In the genomic region with DNA sequence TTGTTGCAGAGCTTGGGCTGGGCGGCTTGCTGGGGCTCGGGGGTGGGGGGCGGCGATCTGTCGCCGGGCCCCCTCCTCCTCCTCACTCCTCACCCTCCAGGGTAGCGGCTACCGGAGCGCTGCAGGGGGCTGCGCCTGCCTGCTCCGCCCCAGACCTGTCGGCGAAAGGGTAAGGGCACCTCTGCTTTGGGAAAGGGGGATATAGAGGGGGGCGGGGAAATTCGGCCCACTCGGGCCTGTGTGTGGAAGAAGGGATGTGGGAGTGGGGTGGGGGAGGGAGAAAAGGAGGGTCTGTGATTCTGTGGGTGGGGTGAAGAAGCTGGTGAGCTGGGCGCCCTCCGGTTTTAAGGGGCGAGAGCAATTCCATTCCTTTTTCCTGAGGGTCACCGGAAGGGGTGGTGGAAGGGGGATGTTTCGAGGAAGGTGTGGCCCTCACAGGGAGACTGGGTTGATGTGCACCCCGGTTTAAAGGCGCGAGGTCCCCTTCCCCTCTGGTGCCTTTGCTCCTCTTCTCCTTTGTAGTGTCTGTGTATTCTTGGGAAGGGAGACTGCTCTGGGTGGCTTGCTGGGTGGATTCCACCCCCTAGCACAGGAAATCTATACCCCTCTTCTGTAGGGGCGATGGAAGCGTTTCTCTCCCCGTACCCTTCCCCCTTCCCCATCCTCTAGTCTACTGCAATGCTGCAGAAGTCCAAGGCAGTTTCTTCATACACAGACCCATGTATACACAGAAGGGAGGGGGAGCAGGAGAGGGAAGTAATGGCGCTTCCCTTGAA, we compare ENCODE assay signal across 8 cellular contexts. TPM values are rescaled to one million over a fixed set of nuclear protein-coding genes. Genes with fewer than 3 reads are reported as not detected.
DNase-seq lines count a peak whose midpoint lies in the region; ATAC-seq, FAIRE-seq and TF ChIP-seq lines count a peak whose summit lies in the region.

No MANE protein-coding gene starts in this region.

- peaks cover 53% of the 10 kb centered on the region for H3K79me2 ChIP-seq in neural cell (replicated peaks; ENCODE audit: insufficient read depth, low read length)

- H3K4me3 ChIP-seq in CD8-positive, alpha-beta T cell (ENCODE audit: low read depth, low read length) = peak overlapping the region; percentile 77
- H3K4me3 ChIP-seq in NB4 (ENCODE audit: low read depth, low read length) (peak overlapping the region; percentile 94), fibroblast of the aortic adventitia (ENCODE audit: low read depth, low read length) (peak overlapping the region; percentile 93), neural cell (ENCODE audit: low read length) (peak overlapping the region; percentile 74)

- H4K20me1 ChIP-seq in neural cell (ENCODE audit: insufficient read depth) = peaks cover 30% of the 10 kb centered on the region

- peak in 3 of 7 experiments; percentile 6 to 11 (median 10) for DNase-seq in CD8-positive, alpha-beta T cell
- DNase-seq in NB4 (ENCODE audit: low read depth) (peak; percentile 80), fibroblast of the aortic adventitia (ENCODE audit: low read depth) (no peak), COR-L47 (lab: John Stamatoyannopoulos, UW) (no peak), RCC 7860 (ENCODE audit: low spot score) (no peak)
- peak; percentile 50 for DNase-seq in activated CD8-positive, alpha-beta memory T cell treated with anti-CD3 and anti-CD28 coated beads, Interleukin-2, amount 10 ng/mL, durations not matched to agents 7 days and 5 days

- H2AFZ ChIP-seq in neural cell (ENCODE audit: low read depth, low read length) = peak overlapping the region; percentile 65

- H3K4me2 ChIP-seq in neural cell (ENCODE audit: low read length) = peak overlapping the region; percentile 86

- no peaks in the 10 kb centered on the region for H3K9me2 ChIP-seq in neural cell (ENCODE audit: insufficient read depth, low read length)

- peak overlapping the region; percentile 93 for H3K4me3 Mint-ChIP-seq in CD8-positive, alpha-beta T cell
- H3K4me3 Mint-ChIP-seq in activated CD8-positive, alpha-beta memory T cell treated with anti-CD3 and anti-CD28 coated beads, Interleukin-2, amount 10 ng/mL, durations not matched to agents 7 days and 5 days = peak overlapping the region; percentile 93

- H3K27me3 Mint-ChIP-seq in CD8-positive, alpha-beta T cell (ENCODE audit: low read depth) = no peaks in the 10 kb centered on the region
- H3K27me3 Mint-ChIP-seq in activated CD8-positive, alpha-beta memory T cell treated with anti-CD3 and anti-CD28 coated beads, Interleukin-2, amount 10 ng/mL, durations not matched to agents 7 days and 5 days = no peaks in the 10 kb centered on the region

- intact Hi-C loops in CD8-positive, alpha-beta T cell (cut with DNase I, micrococcal nuclease) = loop anchor here (1.0 to 5.0 kb wide), 7 partner anchors 20 to 226 kb away; partner anchors contain the start of genes TP53I13 (in 2 of the 2), ABHD15 (in 1 of the 2) and NUFIP2 (in 1 of the 2)

- peak; percentile 27 for ATAC-seq in CD8-positive, alpha-beta T cell
- ATAC-seq in GM21515 (IDR thresholded peaks at IDR 0.05; ENCODE audit: unreplicated experiment) = peak; percentile 2
- peak; percentile 22 for ATAC-seq in activated CD8-positive, alpha-beta memory T cell treated with anti-CD3 and anti-CD28 coated beads, Interleukin-2, amount 10 ng/mL, durations not matched to agents 7 days and 5 days

- no peaks in the 10 kb centered on the region for H3K9me3 ChIP-seq in CD8-positive, alpha-beta T cell (ENCODE audit: low read length)
- no peaks in the 10 kb centered on the region for H3K9me3 ChIP-seq in neural cell (ENCODE audit: low read length)

- no peak for TF ChIP-seq RAD21 in neural cell (conservative IDR thresholded peaks at IDR 0.05)

- peak overlapping the region; percentile 94 for H3K27ac Mint-ChIP-seq in CD8-positive, alpha-beta T cell
- peak overlapping the region; percentile 92 for H3K27ac Mint-ChIP-seq in activated CD8-positive, alpha-beta memory T cell treated with anti-CD3 and anti-CD28 coated beads, Interleukin-2, amount 10 ng/mL, durations not matched to agents 7 days and 5 days

- peak overlapping the region; percentile 99 for H3K9ac ChIP-seq in neural cell (ENCODE audit: low read length)

- TF ChIP-seq POLR2A in NB4 (IDR thresholded peaks at IDR 0.05; ENCODE audit: extremely low read depth, insufficient read length) = no peak

- peaks cover 15% of the 10 kb centered on the region for H3K36me3 Mint-ChIP-seq in CD8-positive, alpha-beta T cell
- H3K36me3 Mint-ChIP-seq in activated CD8-positive, alpha-beta memory T cell treated with anti-CD3 and anti-CD28 coated beads, Interleukin-2, amount 10 ng/mL, durations not matched to agents 7 days and 5 days = peaks cover 14% of the 10 kb centered on the region

- no peak for TF ChIP-seq CTCF in CD8-positive, alpha-beta T cell (IDR thresholded peaks at IDR 0.05)
- no peak for TF ChIP-seq CTCF in NB4 (IDR thresholded peaks at IDR 0.05; ENCODE audit: low read depth, low read length)
- no peak for TF ChIP-seq CTCF in fibroblast of the aortic adventitia (IDR thresholded peaks at IDR 0.05; ENCODE audit: insufficient read depth, low read length)
- TF ChIP-seq CTCF in neural cell (IDR thresholded peaks at IDR 0.05; ENCODE audit: poor library complexity, severe bottlenecking) = no peak

- CTCF ChIA-PET in CD8-positive, alpha-beta T cell (lab: Charles Lee) = no interaction called here
- CTCF ChIA-PET in activated CD8-positive, alpha-beta memory T cell treated with anti-CD3 and anti-CD28 coated beads, Interleukin-2, amount 10 ng/mL, durations not matched to agents 7 days and 5 days (lab: Charles Lee) = interaction anchor here (1.1 to 1.6 kb wide), 3 partner anchors 21 to 539 kb away, joined by 3 to 5 read pairs (median 4); partner anchors contain the start of gene SSH2

- no peak for TF ChIP-seq EP300 in neural cell (conservative IDR thresholded peaks at IDR 0.05; ENCODE audit: poor library complexity, severe bottlenecking)

- no peak for FAIRE-seq in RCC 7860 (lab: Jason Lieb, UNC)

- no peaks in the 10 kb centered on the region for H3F3A ChIP-seq in neural cell (ENCODE audit: insufficient read depth, low read length, poor library complexity, severe bottlenecking)

- peaks cover 22% of the 10 kb centered on the region for H3K4me1 ChIP-seq in CD8-positive, alpha-beta T cell (ENCODE audit: insufficient read depth, low read length)

- no peaks in the 10 kb centered on the region for H3K36me3 ChIP-seq in CD8-positive, alpha-beta T cell (ENCODE audit: insufficient read depth, low read length)
- H3K36me3 ChIP-seq in neural cell (ENCODE audit: insufficient read depth, low read length) = no peaks in the 10 kb centered on the region

- no peaks in the 10 kb centered on the region for H3K9me3 Mint-ChIP-seq in CD8-positive, alpha-beta T cell
- no peaks in the 10 kb centered on the region for H3K9me3 Mint-ChIP-seq in activated CD8-positive, alpha-beta memory T cell treated with anti-CD3 and anti-CD28 coated beads, Interleukin-2, amount 10 ng/mL, durations not matched to agents 7 days and 5 days (ENCODE audit: low read depth)

- H3K4me1 Mint-ChIP-seq in CD8-positive, alpha-beta T cell (ENCODE audit: low read depth) = peaks cover 41% of the 10 kb centered on the region
- peaks cover 41% of the 10 kb centered on the region for H3K4me1 Mint-ChIP-seq in activated CD8-positive, alpha-beta memory T cell treated with anti-CD3 and anti-CD28 coated beads, Interleukin-2, amount 10 ng/mL, durations not matched to agents 7 days and 5 days

- POLR2A ChIA-PET in CD8-positive, alpha-beta T cell (lab: Charles Lee) = interaction anchor here (1.2 kb wide), 1 partner anchor 175 kb away, joined by 4 read pairs; the partner anchor contains the start of gene ABHD15

- H3K27me3 ChIP-seq in CD8-positive, alpha-beta T cell (ENCODE audit: insufficient read depth, low read length) = no peaks in the 10 kb centered on the region
- H3K27me3 ChIP-seq in neural cell (ENCODE audit: insufficient read depth, low read depth, low read length) = no peaks in the 10 kb centered on the region

- peak overlapping the region; percentile 56 for H3K27ac ChIP-seq in CD8-positive, alpha-beta T cell (ENCODE audit: low read depth, low read length)
- H3K27ac ChIP-seq in neural cell (ENCODE audit: low read length) = peak overlapping the region; percentile 93

TF ChIP-seq in neural cell, 6 proteins besides CTCF, POLR2A, EP300 and RAD21:
- TF ChIP-seq SMC3 (conservative IDR thresholded peaks at IDR 0.05; ENCODE audit: poor library complexity) (no peak), TAF1 (IDR thresholded peaks at IDR 0.05; ENCODE audit: low read depth) (no peak), MXI1 (conservative IDR thresholded peaks at IDR 0.05; ENCODE audit: poor library complexity, severe bottlenecking) (no peak), POLR2AphosphoS5 (IDR thresholded peaks at IDR 0.05) (peak; percentile 48)

RNA-seq across cellular contexts. Expression of gene TAOK1, which starts 0.9 kb away (rescaled TPM):
- 10 to 100 TPM; 25.2 to 26.8 TPM for total RNA-seq in CD8-positive, alpha-beta T cell
- total RNA-seq in activated CD8-positive, alpha-beta memory T cell treated with anti-CD3 and anti-CD28 coated beads, Interleukin-2, amount 10 ng/mL, durations not matched to agents 7 days and 5 days = 10 to 100 TPM; 41.8 to 58.7 TPM
- total RNA-seq in fibroblast of the aortic adventitia (ENCODE audit: low replicate concordance) = 71.8 and 78.3 TPM in 2 replicates
- polyA plus RNA-seq in neural cell = 47.5 and 53.2 TPM in 2 replicates
- 206 and 249 TPM in 2 replicates for polyA minus RNA-seq in neural cell

Comparison
In these comparisons a context has a peak if more than half of its experiments do, and no peak if none do; other contexts are left out.
1. DNase-seq: peak in NB4 (single experiment) and activated CD8-positive, alpha-beta memory T cell treated with anti-CD3 and anti-CD28 coated beads, Interleukin-2, amount 10 ng/mL, durations not matched to agents 7 days and 5 days (single experiment); none in fibroblast of the aortic adventitia (single experiment), COR-L47 (single experiment) and RCC 7860 (single experiment).
2. Peak in every context shown above with its lines, with median percentiles within 50 percentile points of each other: ATAC-seq and H3K4me3 ChIP-seq.